1 cellular context compared by ENCODE assay signal in genomic region chr6:26312501-26313390, GRCh38.
TF ChIP-seq lines count a peak whose summit lies in the region.

No MANE protein-coding gene starts in this region.

TF ChIP-seq in HepG2, 621 proteins besides CTCF, POLR2A, EP300 and RAD21 (continued from another document and continues in another):
- TF ChIP-seq ZFX (CRISPR knock-in tag; IDR thresholded peaks at IDR 0.05; ENCODE audit: low read depth) (peak; percentile 51; the same call in 1 of the 2 replicates), RNF219 (CRISPR knock-in tag; IDR thresholded peaks at IDR 0.05) (no peak; the same call in 1 of the 2 replicates), FOXK2 (IDR thresholded peaks at IDR 0.05) (no peak), ZSCAN30 (CRISPR knock-in tag; IDR thresholded peaks at IDR 0.05) (no peak; the same call in none of the 2 replicates), POGK (CRISPR knock-in tag; conservative IDR thresholded peaks at IDR 0.05) (peak; percentile 70; the same call in 1 of the 2 replicates), ZBTB20 (CRISPR knock-in tag; IDR thresholded peaks at IDR 0.05; ENCODE audit: borderline replicate concordance, low read depth) (peak; percentile 18; the same call in 1 of the 2 replicates), ZNF512B (CRISPR knock-in tag; IDR thresholded peaks at IDR 0.05; ENCODE audit: borderline replicate concordance) (0 out of 2 replicates have a peak, but pooled peaks have one; percentile 25), SAFB2 (CRISPR knock-in tag; IDR thresholded peaks at IDR 0.05; ENCODE audit: borderline replicate concordance, low read depth) (peak; percentile 60; the same call in 1 of the 2 replicates), PBX3 (CRISPR knock-in tag; IDR thresholded peaks at IDR 0.05; ENCODE audit: borderline replicate concordance) (peak; percentile 49; the same call in 1 of the 2 replicates), NFKBIZ (CRISPR knock-in tag; IDR thresholded peaks at IDR 0.05) (peak; percentile 89; the same call in 1 of the 2 replicates), ZEB1 (IDR thresholded peaks at IDR 0.05; ENCODE audit: insufficient replicate concordance, low read depth) (peak; percentile 89), KDM6A (CRISPR knock-in tag; IDR thresholded peaks at IDR 0.05; ENCODE audit: low read depth) (0 out of 2 replicates have a peak, but pooled peaks have one; percentile 6), AKNA (CRISPR knock-in tag; IDR thresholded peaks at IDR 0.05; ENCODE audit: borderline replicate concordance) (no peak), SOX5 (CRISPR knock-in tag; IDR thresholded peaks at IDR 0.05; ENCODE audit: borderline replicate concordance) (peak; percentile 65), TCF7 (IDR thresholded peaks at IDR 0.05; ENCODE audit: low read depth) (no peak), MIER2 (CRISPR knock-in tag; IDR thresholded peaks at IDR 0.05) (peak; percentile 57; the same call in 1 of the 2 replicates), U2AF1 (optimal IDR thresholded peaks at IDR 0.05; ENCODE audit: low read depth, low read length) (no peak), ZNF780A (CRISPR knock-in tag; IDR thresholded peaks at IDR 0.05) (no peak), SALL2 (CRISPR knock-in tag; IDR thresholded peaks at IDR 0.05) (peak; percentile 83), AKAP8 (CRISPR knock-in tag; IDR thresholded peaks at IDR 0.05) (no peak), RXRB (CRISPR knock-in tag; IDR thresholded peaks at IDR 0.05; ENCODE audit: borderline replicate concordance) (peak; percentile 76), NCOA5 (CRISPR knock-in tag; IDR thresholded peaks at IDR 0.05) (no peak), ZSCAN21 (CRISPR knock-in tag; IDR thresholded peaks at IDR 0.05; ENCODE audit: borderline replicate concordance) (no peak), ZSCAN20 (CRISPR knock-in tag; IDR thresholded peaks at IDR 0.05; ENCODE audit: borderline replicate concordance) (peak; percentile 30; the same call in 1 of the 2 replicates), ARID4A (CRISPR knock-in tag; IDR thresholded peaks at IDR 0.05; ENCODE audit: borderline replicate concordance) (peak; percentile 65; the same call in 1 of the 2 replicates), THAP8 (CRISPR knock-in tag; IDR thresholded peaks at IDR 0.05; ENCODE audit: borderline replicate concordance) (no peak), ARNT2 (CRISPR knock-in tag; IDR thresholded peaks at IDR 0.05; ENCODE audit: low read depth) (peak; percentile 37; the same call in 1 of the 2 replicates), ZNF468 (CRISPR knock-in tag; IDR thresholded peaks at IDR 0.05) (no peak; the same call in 1 of the 2 replicates), CBX5 (CRISPR knock-in tag; IDR thresholded peaks at IDR 0.05; ENCODE audit: borderline replicate concordance) (peak; percentile 85; the same call in 1 of the 2 replicates), DZIP1 (CRISPR knock-in tag; IDR thresholded peaks at IDR 0.05) (no peak), BHLHE40 (IDR thresholded peaks at IDR 0.05; ENCODE audit: low read length) (no peak; the same call in 1 of the 2 replicates), ZNF383 (CRISPR knock-in tag; IDR thresholded peaks at IDR 0.05; ENCODE audit: borderline replicate concordance) (no peak), ZFP90 (CRISPR knock-in tag; IDR thresholded peaks at IDR 0.05; ENCODE audit: borderline replicate concordance) (peak; percentile 86)
